25 cellular contexts compared by ENCODE assay signal in genomic region chr13:109768616-109769015, GRCh38.
"Had no signal": no experiment of that assay in that cellular context is flagged by ENCODE, and none has a peak within 500 bp of the region (broad histone marks: within the 10 kb centered on the region; RNA-seq: fewer than 3 reads in every experiment).

No MANE protein-coding gene starts in this region.

- H3K9me3 Mint-ChIP-seq: immature natural killer cell; mesothelial cell of epicardium; naive B cell; naive thymus-derived CD8-positive, alpha-beta T cell had no signal

- FAIRE-seq: colon, keratinocyte had no signal

- H3K36me3 Mint-ChIP-seq: naive B cell had no signal

- H3K27me3 Mint-ChIP-seq: naive B cell; naive thymus-derived CD8-positive, alpha-beta T cell had no signal

- DNase-seq: dermis blood vessel endothelial cell; dorsolateral prefrontal cortex; effector CD4-positive, alpha-beta T cell; effector memory CD4-positive, alpha-beta T cell; erythroblast; foreskin keratinocyte; hypothalamus; immature natural killer cell; left cardiac atrium; left lung; left ventricle myocardium superior; lower lobe of right lung; mesenchymal stem cell; mucosa of descending colon; naive B cell; naive thymus-derived CD8-positive, alpha-beta T cell had no signal

- ATAC-seq: esophagus mucosa; foreskin keratinocyte; gastroesophageal sphincter; left cardiac atrium; left lung; left ventricle myocardium superior; lower lobe of right lung; mucosa of descending colon; naive thymus-derived CD8-positive, alpha-beta T cell had no signal

- H3K27me3 ChIP-seq: dorsolateral prefrontal cortex, foreskin keratinocyte, gastroesophageal sphincter, heart left ventricle, hepatocyte, left lung had no signal

- H3K4me3 Mint-ChIP-seq: immature natural killer cell, mesothelial cell of epicardium, naive B cell had no signal

- H3K4me3 ChIP-seq: coronary artery, dorsolateral prefrontal cortex, gastroesophageal sphincter, heart left ventricle, hepatocyte, left lung, lower lobe of right lung, mucosa of descending colon had no signal

- H2AFZ ChIP-seq: hepatocyte had no signal

- H3K27ac Mint-ChIP-seq: mesothelial cell of epicardium had no signal

- H3K27ac ChIP-seq: coronary artery, epithelial cell of prostate, foreskin keratinocyte, gastroesophageal sphincter, heart left ventricle, hepatocyte, left lung, lower lobe of right lung had no signal

- H3K4me1 Mint-ChIP-seq: mesothelial cell of epicardium had no signal

- H3K4me2 ChIP-seq: hepatocyte had no signal

- H3K9me3 ChIP-seq: gastroesophageal sphincter, heart left ventricle, left lung, lower lobe of right lung, mucosa of descending colon had no signal
